In genomic region chr1:90434460-90434859, GRCh38 we compare ENCODE assay signal across 16 cellular contexts.
DNase-seq lines count a peak whose midpoint lies in the region; ATAC-seq, FAIRE-seq and TF ChIP-seq lines count a peak whose summit lies in the region.
"Had no signal": no experiment of that assay in that cellular context is flagged by ENCODE, and none has a peak within 500 bp of the region (broad histone marks: within the 10 kb centered on the region; RNA-seq: fewer than 3 reads in every experiment).

No MANE protein-coding gene starts in this region.

- H3K27ac Mint-ChIP-seq in type B pancreatic cell, result no peak overlapping the region
- H3K27ac Mint-ChIP-seq in activated T-helper 17 cell treated with anti-CD3 and anti-CD28 coated beads, Interleukin-2, amount 50 U/mL, for 72 hours, result no peak overlapping the region
- H3K27ac Mint-ChIP-seq: B cell, T-helper 17 cell had no signal

- H3K9me3 Mint-ChIP-seq in type B pancreatic cell, result no peaks in the 10 kb centered on the region
- no peaks in the 10 kb centered on the region for H3K9me3 Mint-ChIP-seq in activated T-helper 17 cell treated with anti-CD3 and anti-CD28 coated beads, Interleukin-2, amount 50 U/mL, for 72 hours

- H3K27ac ChIP-seq in HepG2 (ENCODE audit: extremely low read length, insufficient read depth, low read length) (no peak overlapping the region), right lobe of liver (no peak overlapping the region), OCI-LY7 (ENCODE audit: low read depth, low read length, poor library complexity, severe bottlenecking) (no peak overlapping the region), endothelial cell of umbilical vein (ENCODE audit: insufficient read depth, low read depth, low read length) (no peak overlapping the region)
- H3K27ac ChIP-seq: left lung had no signal

- dilution Hi-C loops in endothelial cell of umbilical vein (cut with MboI; ENCODE audit: extremely low pct_ligation_motif_present, low sequenced_read_pairs), result no loop called here

- BruUV-seq in HepG2 (replicated peaks; lab: Mats Ljungman, UMichigan) (no TSS peak), OCI-LY7 (replicated peaks; lab: Mats Ljungman, UMichigan) (no TSS peak), endothelial cell of umbilical vein (replicated peaks; lab: Mats Ljungman, UMichigan) (no TSS peak)

- H3K4me1 ChIP-seq in HepG2 (ENCODE audit: insufficient read depth, low read length) (no peaks in the 10 kb centered on the region), right lobe of liver (no peaks in the 10 kb centered on the region), OCI-LY7 (ENCODE audit: insufficient read depth, low read length, poor library complexity, severe bottlenecking) (no peaks in the 10 kb centered on the region), endothelial cell of umbilical vein (ENCODE audit: control insufficient read depth, extremely low read depth, insufficient read depth, low read length) (no peaks in the 10 kb centered on the region)
- H3K4me1 ChIP-seq: left lung had no signal

- TF ChIP-seq EP300 in HepG2 (IDR thresholded peaks at IDR 0.05; ENCODE audit: low read depth in 2 of 2, low read length in 2 of 2) (no peak), HepG2 (CRISPR knock-in tag; IDR thresholded peaks at IDR 0.05; ENCODE audit: borderline replicate concordance) (no peak)

- H3K79me2 ChIP-seq in HepG2 (ENCODE audit: insufficient read depth, low read length) (no peaks in the 10 kb centered on the region), OCI-LY7 (ENCODE audit: insufficient read depth, low read depth, low read length) (no peaks in the 10 kb centered on the region), endothelial cell of umbilical vein (ENCODE audit: control insufficient read depth, insufficient read depth, low read length) (no peaks in the 10 kb centered on the region)

- H3K27me3 Mint-ChIP-seq in type B pancreatic cell, result peaks cover under 1% of the 10 kb centered on the region
- H3K27me3 Mint-ChIP-seq in activated T-helper 17 cell treated with anti-CD3 and anti-CD28 coated beads, Interleukin-2, amount 50 U/mL, for 72 hours, result no peaks in the 10 kb centered on the region
- H3K27me3 Mint-ChIP-seq: B cell, T-helper 17 cell had no signal

- ATAC-seq in HepG2 (peak; percentile 63), right lobe of liver (no peak), HG03520 (IDR thresholded peaks at IDR 0.05; ENCODE audit: unreplicated experiment) (no peak), left lobe of liver (no peak)
- ATAC-seq in activated T-helper 17 cell treated with anti-CD3 and anti-CD28 coated beads, Interleukin-2, amount 50 U/mL, for 72 hours (replicated peaks), result no peak
- ATAC-seq: left lung, T-helper 17 cell had no signal

- in situ Hi-C loops in HepG2 (cut with HindIII; ENCODE audit: extremely low pct_ligation_motif_present, low pct_unique_long_range_greater_than_20kb), result no loop called here

- DNase-seq in HepG2 (ENCODE audit: low spot score) (no peak), right lobe of liver (no peak), OCI-LY7 (ENCODE audit: low spot score) (peak; percentile 6), endothelial cell of umbilical vein (ENCODE audit: low read depth, low spot score) (peak; percentile 2), type B pancreatic cell (ENCODE audit: extremely low spot score, unreplicated experiment) (no peak), left lobe of liver (ENCODE audit: low spot score) (no peak)
- DNase-seq: activated naive CD4-positive, alpha-beta T cell treated with Interleukin-2 at 50 U/mL for 16 hours; GDM1; HCEC 1CT; left lung; NCI-H1092; NCI-H526 treated with DMSO at 0.1 percent for 48 hours; T-helper 17 cell had no signal

- H3K4me3 Mint-ChIP-seq in type B pancreatic cell, result no peak overlapping the region
- H3K4me3 Mint-ChIP-seq in activated T-helper 17 cell treated with anti-CD3 and anti-CD28 coated beads, Interleukin-2, amount 50 U/mL, for 72 hours, result no peak overlapping the region
- H3K4me3 Mint-ChIP-seq: B cell, T-helper 17 cell had no signal

- H2AFZ ChIP-seq in HepG2 (ENCODE audit: low read length) (no peak overlapping the region), OCI-LY7 (ENCODE audit: low read length) (no peak overlapping the region), endothelial cell of umbilical vein (ENCODE audit: low read depth, low read length) (no peak overlapping the region)

- H3K4me3 ChIP-seq in HepG2 (replicated peaks in 1 of 3; ENCODE audit: insufficient read depth in 1 of 3, low read depth in 2 of 3, low read length in 3 of 3) (no peak overlapping the region), right lobe of liver (no peak overlapping the region), OCI-LY7 (ENCODE audit: low read depth, low read length, poor library complexity, severe bottlenecking) (no peak overlapping the region), endothelial cell of umbilical vein (replicated peaks in 1 of 3; ENCODE audit: insufficient read depth in 1 of 3, low read depth in 1 of 3, low read length in 3 of 3) (no peak overlapping the region)
- H3K4me3 ChIP-seq: left lung had no signal

- H3K36me3 ChIP-seq in HepG2 (replicated peaks in 1 of 2; ENCODE audit: control insufficient read depth in 1 of 2, insufficient read depth in 2 of 2, low read length in 2 of 2) (no peaks in the 10 kb centered on the region), right lobe of liver (no peaks in the 10 kb centered on the region), OCI-LY7 (ENCODE audit: insufficient read depth, low read length) (no peaks in the 10 kb centered on the region), endothelial cell of umbilical vein (ENCODE audit: control insufficient read depth in 2 of 2, extremely low read depth in 1 of 2, insufficient read depth in 2 of 2, low read length in 2 of 2) (no peaks in the 10 kb centered on the region)
- H3K36me3 ChIP-seq: left lung had no signal

- no peak for TF ChIP-seq POLR2A in HepG2 (IDR thresholded peaks at IDR 0.05; ENCODE audit: insufficient read depth in 1 of 2, low read depth in 2 of 2, low read length in 2 of 2)
- TF ChIP-seq POLR2A in right lobe of liver (IDR thresholded peaks at IDR 0.05), result no peak
- TF ChIP-seq POLR2A in endothelial cell of umbilical vein (IDR thresholded peaks at IDR 0.05; ENCODE audit: low read depth, low read length), result no peak

- no peak overlapping the region for H3K9ac ChIP-seq in HepG2 (ENCODE audit: insufficient read depth, low read depth, low read length)
- H3K9ac ChIP-seq in endothelial cell of umbilical vein (replicated peaks; ENCODE audit: extremely low read depth, insufficient read depth, low read length), result no peak overlapping the region

- TF ChIP-seq CTCF in HepG2 (CRISPR knock-in tag; IDR thresholded peaks at IDR 0.05), result no peak
- TF ChIP-seq CTCF in right lobe of liver (IDR thresholded peaks at IDR 0.05), result no peak
- peak; percentile 51 for TF ChIP-seq CTCF in OCI-LY7 (conservative IDR thresholded peaks at IDR 0.05; ENCODE audit: low read length)
- peak in 1 of 2 donors; percentile 29 for TF ChIP-seq CTCF in endothelial cell of umbilical vein (IDR thresholded peaks at IDR 0.05; ENCODE audit: extremely low read depth in 1 of 2, insufficient read depth in 1 of 2, low read depth in 1 of 2, low read length in 2 of 2)
- peak; percentile 57 for TF ChIP-seq CTCF in type B pancreatic cell (conservative IDR thresholded peaks at IDR 0.05)

- H3K9me1 ChIP-seq in endothelial cell of umbilical vein (replicated peaks; ENCODE audit: control insufficient read depth, extremely low read depth, insufficient read depth, low read length), result no peaks in the 10 kb centered on the region

- intact Hi-C loops in HepG2 (cut with micrococcal nuclease; ENCODE audit: unreplicated experiment) (no loop called here), right lobe of liver (cut with DNase I) (no loop called here), OCI-LY7 (cut with micrococcal nuclease; ENCODE audit: unreplicated experiment) (no loop called here), endothelial cell of umbilical vein (cut with micrococcal nuclease) (no loop called here)

- no peaks in the 10 kb centered on the region for H3K9me2 ChIP-seq in OCI-LY7 (ENCODE audit: insufficient read depth, low read length)

- POLR2A ChIA-PET in HepG2 (lab: Yijun Ruan, JAX) (no interaction called here), OCI-LY7 (lab: Charles Lee) (no interaction called here), endothelial cell of umbilical vein (lab: Charles Lee) (no interaction called here)

- H3K9me3 ChIP-seq in HepG2 (ENCODE audit: low read length) (no peaks in the 10 kb centered on the region), right lobe of liver (no peaks in the 10 kb centered on the region), OCI-LY7 (ENCODE audit: low read length) (no peaks in the 10 kb centered on the region), endothelial cell of umbilical vein (replicated peaks; ENCODE audit: control insufficient read depth, insufficient read depth, low read length) (no peaks in the 10 kb centered on the region)
- H3K9me3 ChIP-seq: left lung had no signal

- H3K4me2 ChIP-seq in HepG2 (ENCODE audit: low read depth, low read length) (no peak overlapping the region), OCI-LY7 (ENCODE audit: low read length) (no peak overlapping the region), endothelial cell of umbilical vein (ENCODE audit: insufficient read depth, low read length) (no peak overlapping the region)

- H3K4me1 Mint-ChIP-seq in type B pancreatic cell (ENCODE audit: unreplicated experiment), result no peaks in the 10 kb centered on the region
- no peaks in the 10 kb centered on the region for H3K4me1 Mint-ChIP-seq in activated T-helper 17 cell treated with anti-CD3 and anti-CD28 coated beads, Interleukin-2, amount 50 U/mL, for 72 hours
- H3K4me1 Mint-ChIP-seq: B cell, T-helper 17 cell had no signal

- CTCF ChIA-PET in HepG2 (lab: Yijun Ruan, JAX; ENCODE audit: low intra/inter-chr PET ratio, low total read pairs), result no interaction called here
- CTCF ChIA-PET in OCI-LY7 (lab: Charles Lee; ENCODE audit: unreplicated experiment), result no interaction called here
- CTCF ChIA-PET in endothelial cell of umbilical vein (lab: Charles Lee), result interaction anchor here (0.8 to 1.5 kb wide), 5 partner anchors 11 to 732 kb away, joined by 3 to 4 read pairs (median 3); no protein-coding TSS in a partner anchor

- no peaks in the 10 kb centered on the region for H3K27me3 ChIP-seq in HepG2 (ENCODE audit: control insufficient read depth in 1 of 2, insufficient read depth in 2 of 2, low read length in 2 of 2)
- H3K27me3 ChIP-seq in right lobe of liver, result no peaks in the 10 kb centered on the region
- peaks cover 0 to under 1% of the 10 kb centered on the region in 2 experiments for H3K27me3 ChIP-seq in endothelial cell of umbilical vein (ENCODE audit: control insufficient read depth in 2 of 2, insufficient read depth in 2 of 2, low read length in 2 of 2)
- H3K27me3 ChIP-seq: left lung had no signal

- FAIRE-seq in HepG2 (lab: Jason Lieb, UNC) (no peak), endothelial cell of umbilical vein (lab: Jason Lieb, UNC) (no peak)

- H4K20me1 ChIP-seq in HepG2 (ENCODE audit: insufficient read depth, low read length) (no peaks in the 10 kb centered on the region), OCI-LY7 (ENCODE audit: insufficient read depth, low read length) (no peaks in the 10 kb centered on the region), endothelial cell of umbilical vein (replicated peaks; ENCODE audit: control insufficient read depth, extremely low read depth, insufficient read depth, low read length) (no peaks in the 10 kb centered on the region)

- no peak for TF ChIP-seq RAD21 in HepG2 (CRISPR knock-in tag; IDR thresholded peaks at IDR 0.05)

- 19% methylated on average over 2 of the region's 2 CpGs for WGBS in HepG2 (ENCODE audit: low lambda C conversion rate)
- WGBS in right lobe of liver (ENCODE audit: insufficient coverage, low coverage, low lambda C conversion rate, missing lambda C conversion rate), result 63% methylated on average over 2 of the region's 2 CpGs

- no peaks in the 10 kb centered on the region for H3K36me3 Mint-ChIP-seq in type B pancreatic cell
- H3K36me3 Mint-ChIP-seq in activated T-helper 17 cell treated with anti-CD3 and anti-CD28 coated beads, Interleukin-2, amount 50 U/mL, for 72 hours (ENCODE audit: low read depth), result no peaks in the 10 kb centered on the region

Comparison
In these comparisons a context has a peak if more than half of its experiments do, and no peak if none do; other contexts are left out.
1. DNase-seq: peak in OCI-LY7 (single experiment) and endothelial cell of umbilical vein (single experiment); none in HepG2 (single experiment), right lobe of liver (0 of 3), type B pancreatic cell (single experiment) and left lobe of liver (single experiment).
2. CTCF ChIP-seq: peak in OCI-LY7 (single experiment) and type B pancreatic cell (single experiment); none in HepG2 (single experiment) and right lobe of liver (0 of 4).